ENCODE assay signal across 8 cellular contexts in the genomic region with DNA sequence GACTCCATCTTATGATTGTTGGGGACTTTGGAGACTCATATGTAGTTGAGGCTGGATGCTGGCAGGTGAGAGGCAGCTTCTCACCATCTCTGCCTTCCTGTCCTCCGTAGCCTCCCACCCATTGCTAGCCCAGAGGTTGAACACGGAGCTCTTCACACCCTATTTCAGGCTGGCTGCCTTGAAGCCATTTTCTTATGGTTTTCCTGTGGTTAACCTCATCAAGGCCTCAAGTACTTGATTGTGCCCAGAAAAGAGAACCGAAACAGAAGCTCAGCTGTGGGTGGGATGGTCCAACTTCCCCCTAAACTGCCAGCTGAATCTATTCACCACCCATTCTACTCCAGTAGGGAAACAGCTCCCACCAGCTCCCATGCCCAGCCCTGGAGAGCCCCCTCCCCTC.
DNase-seq lines count a peak whose midpoint lies in the region; ATAC-seq and FAIRE-seq lines count a peak whose summit lies in the region.

No MANE protein-coding gene starts in this region.

- peak; percentile 98 for ATAC-seq in HG03342 (IDR thresholded peaks at IDR 0.05; ENCODE audit: unreplicated experiment)

- H3K4me1 ChIP-seq in small intestine (ENCODE audit: control insufficient read depth in 2 of 2, insufficient read depth in 1 of 2, low read depth in 1 of 2, low read length in 1 of 2), result no peaks in the 10 kb centered on the region

- FAIRE-seq in small intestine (lab: Jason Lieb, UNC), result no peak

- no peaks in the 10 kb centered on the region for H3K9me3 ChIP-seq in small intestine (ENCODE audit: control insufficient read depth, low read depth)

- DNase-seq in stimulated activated CD4-positive, alpha-beta T cell treated with anti-CD3 and anti-CD28 coated beads, Interleukin-12 subunit alpha, Interleukin-12 subunit beta, amount 100 ng/mL, for 24 hours (ENCODE audit: low read depth in 2 of 2), result peak; percentile 11 to 22
- DNase-seq in stimulated activated CD4-positive, alpha-beta T cell treated with anti-CD3 and anti-CD28 coated beads, Interleukin-12 subunit alpha, Interleukin-12 subunit beta, amount 100 ng/mL, for 4 hours, result no peak
- peak; percentile 12 to 23 for DNase-seq in activated CD4-positive, alpha-beta T cell treated with anti-CD3 and anti-CD28 coated beads for 4 hours
- DNase-seq in small intestine (peak; percentile 40), epidermal melanocyte (ENCODE audit: insufficient read length, low spot score) (no peak), globus pallidus (ENCODE audit: low spot score) (no peak), NCI-H69 (lab: John Stamatoyannopoulos, UW) (no peak)

- H3K27ac ChIP-seq in small intestine (ENCODE audit: low read depth in 1 of 2, low read length in 1 of 2), result no peak overlapping the region

- H3K27me3 ChIP-seq in small intestine (ENCODE audit: control insufficient read depth in 2 of 2, insufficient read depth in 2 of 2, low read length in 2 of 2), result peaks cover 0 to 7% of the 10 kb centered on the region in 2 donors

- H3K36me3 ChIP-seq in small intestine (ENCODE audit: control insufficient read depth in 2 of 2, insufficient read depth in 2 of 2, low read length in 2 of 2), result no peaks in the 10 kb centered on the region

- no peak overlapping the region for H3K4me3 ChIP-seq in small intestine (ENCODE audit: low read depth in 1 of 2, low read length in 2 of 2)

- 56 to 72% (median 65%) methylated on average over 3 of the region's 3 CpGs for WGBS in small intestine, 3 donors

Comparison
In these comparisons a context has a peak if more than half of its experiments do, and no peak if none do; other contexts are left out.
1. DNase-seq: peak in stimulated activated CD4-positive, alpha-beta T cell treated with anti-CD3 and anti-CD28 coated beads, Interleukin-12 subunit alpha, Interleukin-12 subunit beta, amount 100 ng/mL, for 24 hours (2 of 2), activated CD4-positive, alpha-beta T cell treated with anti-CD3 and anti-CD28 coated beads for 4 hours (2 of 2) and small intestine (single experiment); none in stimulated activated CD4-positive, alpha-beta T cell treated with anti-CD3 and anti-CD28 coated beads, Interleukin-12 subunit alpha, Interleukin-12 subunit beta, amount 100 ng/mL, for 4 hours (single experiment), epidermal melanocyte (single experiment), globus pallidus (single experiment) and NCI-H69 (single experiment).